Comparison of ENCODE assay signal across 19 cellular contexts in the genomic region with DNA sequence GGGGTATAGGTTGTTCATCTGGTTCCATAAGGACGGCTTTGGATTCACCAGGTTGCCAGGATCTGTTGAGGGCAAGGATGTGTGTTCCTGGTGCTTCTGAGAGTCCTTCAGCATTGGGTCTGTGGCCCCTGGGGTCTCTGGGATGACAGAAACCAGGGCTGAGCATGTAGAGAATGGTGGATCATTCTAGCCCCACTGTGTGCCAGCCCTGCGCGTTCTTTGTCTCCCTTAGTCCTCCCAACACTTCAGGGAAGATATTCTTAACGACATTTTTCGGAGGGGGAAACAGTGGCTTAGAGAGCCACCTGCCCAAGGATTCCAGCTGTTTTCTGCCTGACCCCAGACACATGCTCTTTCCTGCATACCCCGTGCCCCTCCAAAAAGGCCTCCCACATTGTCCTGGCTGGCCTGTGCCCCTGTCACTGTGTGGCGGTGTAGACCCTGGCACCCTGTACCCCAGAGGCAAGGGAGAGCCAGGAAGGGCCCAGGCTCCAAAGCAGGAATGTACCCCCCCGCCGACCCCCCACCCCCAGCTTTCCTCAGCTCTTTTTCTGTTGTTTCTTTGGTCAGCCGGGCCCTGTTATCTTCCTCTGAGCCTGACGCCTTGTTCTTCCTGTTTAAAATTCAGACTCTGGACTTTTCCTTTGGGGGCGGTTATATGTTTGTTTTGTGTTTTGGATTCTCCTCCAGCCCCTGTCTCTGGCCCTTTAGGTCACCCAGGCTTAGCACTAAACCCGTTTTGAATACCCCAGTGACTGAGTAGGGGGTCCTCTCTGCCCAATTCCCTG. TPM values are rescaled to one million over a fixed set of nuclear protein-coding genes. Genes with fewer than 3 reads are reported as not detected.
DNase-seq lines count a peak whose midpoint lies in the region; ATAC-seq, FAIRE-seq and TF ChIP-seq lines count a peak whose summit lies in the region.
"Had no signal": no experiment of that assay in that cellular context is flagged by ENCODE, and none has a peak within 500 bp of the region (broad histone marks: within the 10 kb centered on the region; RNA-seq: fewer than 3 reads in every experiment).

No MANE protein-coding gene starts in this region.

- TF ChIP-seq EP300 in HepG2 (IDR thresholded peaks at IDR 0.05; ENCODE audit: low read depth in 2 of 2, low read length in 2 of 2) (0 out of 4 replicates have a peak, but pooled peaks of 1 of the 2 experiments have one; percentile 10), HepG2 (CRISPR knock-in tag; IDR thresholded peaks at IDR 0.05; ENCODE audit: borderline replicate concordance) (no peak)

- ATAC-seq in HepG2 (peak; percentile 59), GM21447 (IDR thresholded peaks at IDR 0.05; ENCODE audit: unreplicated experiment) (no peak)
- ATAC-seq: natural killer cell had no signal

- TF ChIP-seq CTCF in coronary artery (IDR thresholded peaks at IDR 0.05) (no peak), HepG2 (CRISPR knock-in tag; IDR thresholded peaks at IDR 0.05) (no peak)

- no peaks in the 10 kb centered on the region for H4K20me1 ChIP-seq in HepG2 (ENCODE audit: insufficient read depth, low read length)

- peak overlapping the region; percentile 65 for H3K4me2 ChIP-seq in HepG2 (ENCODE audit: low read depth, low read length)

- H3K79me2 ChIP-seq in HepG2 (ENCODE audit: insufficient read depth, low read length): no peaks in the 10 kb centered on the region

- peaks cover 17% of the 10 kb centered on the region; the same call in 1 of the 2 replicates for H3K27me3 ChIP-seq in SJCRH30
- H3K27me3 ChIP-seq in HepG2 (ENCODE audit: control insufficient read depth in 1 of 2, insufficient read depth in 2 of 2, low read length in 2 of 2): peaks cover 0 to 7% of the 10 kb centered on the region in 2 experiments; a peak in 1 of 5 replicates
- H3K27me3 ChIP-seq in small intestine (ENCODE audit: control insufficient read depth in 2 of 2, insufficient read depth in 2 of 2, low read length in 2 of 2): no peaks in the 10 kb centered on the region
- H3K27me3 ChIP-seq: tibial nerve had no signal

- H3K4me1 ChIP-seq in SJCRH30 (peaks cover 15% of the 10 kb centered on the region), HepG2 (ENCODE audit: insufficient read depth, low read length) (peaks cover 50% of the 10 kb centered on the region), small intestine (ENCODE audit: control insufficient read depth in 2 of 2, insufficient read depth in 1 of 2, low read depth in 1 of 2, low read length in 1 of 2) (peaks cover 0 to 2% of the 10 kb centered on the region in 2 donors)

- peak overlapping the region; percentile 52 for H2AFZ ChIP-seq in HepG2 (ENCODE audit: low read length)

- H3K4me3 ChIP-seq in SJCRH30 (no peak overlapping the region), coronary artery (no peak overlapping the region), HepG2 (replicated peaks in 1 of 3; ENCODE audit: insufficient read depth in 1 of 3, low read depth in 2 of 3, low read length in 3 of 3) (peak overlapping the region in 1 of 3 experiments; percentile 38; a peak in 1 of 6 replicates), small intestine (ENCODE audit: low read depth in 1 of 2, low read length in 2 of 2) (no peak overlapping the region)
- H3K4me3 ChIP-seq: tibial nerve had no signal

- POLR2A ChIA-PET in HepG2 (lab: Yijun Ruan, JAX): no interaction called here

- H3K9me3 ChIP-seq in SJCRH30 (replicated peaks) (no peaks in the 10 kb centered on the region), HepG2 (ENCODE audit: low read length) (no peaks in the 10 kb centered on the region), small intestine (ENCODE audit: control insufficient read depth, low read depth) (no peaks in the 10 kb centered on the region)
- H3K9me3 ChIP-seq: tibial nerve had no signal

- peak overlapping the region; percentile 17; the same call in 1 of the 2 replicates for H3K9ac ChIP-seq in HepG2 (ENCODE audit: insufficient read depth, low read depth, low read length)

- CTCF ChIA-PET in HepG2 (lab: Yijun Ruan, JAX; ENCODE audit: low intra/inter-chr PET ratio, low total read pairs): no interaction called here

- no peak for FAIRE-seq in HepG2 (lab: Jason Lieb, UNC)
- no peak for FAIRE-seq in small intestine (lab: Jason Lieb, UNC)

- WGBS in HepG2 (ENCODE audit: low lambda C conversion rate): 41% methylated on average over 13 of the region's 13 CpGs
- 47 to 58% (median 52%) methylated on average over 13 of the region's 13 CpGs for WGBS in small intestine, 3 donors

- peak in 1 of 2 experiments; percentile 29 for DNase-seq in SJCRH30
- DNase-seq in coronary artery (ENCODE audit: low spot score): no peak
- DNase-seq in HepG2 (ENCODE audit: low spot score): peak; percentile 59
- DNase-seq in small intestine: peak; percentile 33
- no peak for DNase-seq in NCI-H1930 (lab: John Stamatoyannopoulos, UW)
- no peak for DNase-seq in activated naive CD4-positive, alpha-beta T cell (lab: John Stamatoyannopoulos, UW)
- no peak for DNase-seq in NCI-H146 (lab: John Stamatoyannopoulos, UW)
- DNase-seq: activated CD4-positive, alpha-beta T cell treated with anti-CD3 and anti-CD28 coated beads for 48 hours; activated naive CD8-positive, alpha-beta T cell treated with anti-CD3 and anti-CD28 coated beads, Interleukin-2, amount 10 ng/mL, durations not matched to agents 7 days and 5 days; AML-193; erythroblast; glutamatergic neuron; kidney glomerular epithelial cell; natural killer cell; NCI-H2107; stimulated activated CD4-positive, alpha-beta T cell treated with anti-CD3 and anti-CD28 coated beads, Interleukin-4, amount 100 ng/mL, for 1 hour; T-helper 2 cell had no signal

- no peak for TF ChIP-seq RAD21 in HepG2 (CRISPR knock-in tag; IDR thresholded peaks at IDR 0.05)

- TF ChIP-seq POLR2A in HepG2 (IDR thresholded peaks at IDR 0.05; ENCODE audit: insufficient read depth in 1 of 2, low read depth in 2 of 2, low read length in 2 of 2): no peak

- intact Hi-C loops in HepG2 (cut with micrococcal nuclease; ENCODE audit: unreplicated experiment): no loop called here

- H3K27ac ChIP-seq in SJCRH30: peak overlapping the region; percentile 40
- peak overlapping the region; percentile 6 to 71 for H3K27ac ChIP-seq in coronary artery
- no peak overlapping the region for H3K27ac ChIP-seq in HepG2 (ENCODE audit: extremely low read length, insufficient read depth, low read length)
- peak overlapping the region in 1 of 2 donors; percentile 50 for H3K27ac ChIP-seq in small intestine (ENCODE audit: low read depth in 1 of 2, low read length in 1 of 2)

- in situ Hi-C loops in HepG2 (cut with HindIII; ENCODE audit: extremely low pct_ligation_motif_present, low pct_unique_long_range_greater_than_20kb): no loop called here

- H3K36me3 ChIP-seq in SJCRH30: no peaks in the 10 kb centered on the region
- H3K36me3 ChIP-seq in HepG2 (replicated peaks in 1 of 2; ENCODE audit: control insufficient read depth in 1 of 2, insufficient read depth in 2 of 2, low read length in 2 of 2): no peaks in the 10 kb centered on the region
- no peaks in the 10 kb centered on the region for H3K36me3 ChIP-seq in small intestine (ENCODE audit: control insufficient read depth in 2 of 2, insufficient read depth in 2 of 2, low read length in 2 of 2)
- H3K36me3 ChIP-seq: tibial nerve had no signal

- BruUV-seq in HepG2 (replicated peaks; lab: Mats Ljungman, UMichigan): no TSS peak

TF ChIP-seq in HepG2, 621 proteins besides CTCF, POLR2A, EP300 and RAD21 (continues in another document):
- no peak for TF ChIP-seq NFYB (CRISPR knock-in tag; IDR thresholded peaks at IDR 0.05)
- no peak for TF ChIP-seq ZNF207 (IDR thresholded peaks at IDR 0.05; ENCODE audit: borderline replicate concordance)

RNA-seq across cellular contexts. Expression of a gene that starts 57.8 kb away (rescaled TPM):
- total RNA-seq in SJCRH30 (2014; rRNA removed; shearing (Covaris generic)): 6.7 and 7.6 TPM in 2 replicates
- 2.6 and 4.4 TPM in 2 replicates for total RNA-seq in HepG2 (2016; rRNA removed; fragmentation: Illumina TruSeq; extraction: Trizol)
- 0.79 and 0.91 TPM in 2 replicates for total RNA-seq in HepG2 (2016; cell fraction: cytosol; rRNA removed; fragmentation: Illumina TruSeq; extraction: Trizol; ENCODE audit: low read depth)
- 2.3 and 4.5 TPM in 2 replicates for total RNA-seq in HepG2 (2016; cell fraction: insoluble cytoplasmic fraction; rRNA removed; fragmentation: Illumina TruSeq; extraction: Trizol)
- 2.0 and 2.2 TPM in 2 replicates for total RNA-seq in HepG2 (2016; cell fraction: membrane; rRNA removed; fragmentation: Illumina TruSeq; extraction: Trizol)
- 7.0 and 9.1 TPM in 2 replicates for total RNA-seq in HepG2 (2016; cell fraction: nucleus; rRNA removed; fragmentation: Illumina TruSeq; extraction: Trizol)
- polyA plus RNA-seq in HepG2 (2011; rRNA removed) (3.1 and 3.3 TPM in 2 replicates), small intestine (10 to 100 TPM in 1 of 3 donors, 1 to 10 TPM in 1, under 1 TPM in 1; 0.89 to 19.5 (median 1.4) TPM)
- 1.3 and 2.9 TPM in 2 replicates for polyA plus RNA-seq in HepG2 (2011; cell fraction: cytosol; rRNA removed)
- polyA plus RNA-seq in HepG2 (2011; cell fraction: nucleus; rRNA removed): 6.7 and 14.1 TPM in 2 replicates
- polyA plus RNA-seq in HepG2 (2012): 3.3 and 3.9 TPM in 2 replicates
- polyA plus RNA-seq in HepG2 (2016; cell fraction: cytosol; fragmentation: Illumina TruSeq; extraction: Trizol; ENCODE audit: low read depth): 1.1 and 2.0 TPM in 2 replicates
- 2.3 and 2.9 TPM in 2 replicates for polyA plus RNA-seq in HepG2 (2016; cell fraction: insoluble cytoplasmic fraction; fragmentation: Illumina TruSeq; extraction: Trizol; ENCODE audit: low read depth)
- polyA plus RNA-seq in HepG2 (2016; cell fraction: membrane; fragmentation: Illumina TruSeq; extraction: Trizol; ENCODE audit: low read depth): 1.5 and 2.1 TPM in 2 replicates
- polyA plus RNA-seq in HepG2 (2016; cell fraction: nucleus; fragmentation: Illumina TruSeq; extraction: Trizol; ENCODE audit: insufficient read depth, low read depth): 7.1 and 8.1 TPM in 2 replicates
- polyA minus RNA-seq in HepG2 (2011; rRNA and poly(A)+ RNA removed; ENCODE audit: low replicate concordance): 19.3 and 109 TPM in 2 replicates
- polyA minus RNA-seq in HepG2 (2011; cell fraction: cytosol; rRNA and poly(A)+ RNA removed): 5.3 and 5.6 TPM in 2 replicates
- polyA minus RNA-seq in HepG2 (2011; cell fraction: nucleus; rRNA and poly(A)+ RNA removed): 11.7 and 25.1 TPM in 2 replicates

Comparison
In these comparisons a context has a peak if more than half of its experiments do, and no peak if none do; other contexts are left out.
1. DNase-seq: peak in HepG2 (single experiment) and small intestine (single experiment); none in coronary artery (single experiment), NCI-H1930 (0 of 2), activated naive CD4-positive, alpha-beta T cell (0 of 4) and NCI-H146 (single experiment).